ENCODE assay signal across 1 cellular context in the genomic region with DNA sequence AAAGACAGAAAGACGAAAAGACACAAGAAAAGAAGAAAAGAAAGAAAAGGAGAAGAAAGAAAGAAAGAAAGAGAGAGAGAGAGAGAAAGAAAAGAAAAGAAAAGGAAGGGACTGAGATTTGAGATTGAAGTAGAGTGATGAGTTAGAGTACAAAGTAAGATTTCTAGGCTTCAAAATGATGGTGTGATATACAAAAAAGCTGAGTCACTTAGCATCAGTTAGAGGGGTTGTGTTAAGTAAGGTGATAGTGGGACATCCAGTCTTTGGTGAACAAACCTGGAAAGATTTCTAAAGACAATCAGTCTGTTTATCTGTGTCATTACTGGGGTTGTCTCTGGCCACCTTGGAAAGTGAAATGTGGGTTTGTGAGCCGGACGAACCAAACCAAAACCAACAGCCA.
TF ChIP-seq lines count a peak whose summit lies in the region.

No MANE protein-coding gene starts in this region.

TF ChIP-seq in IMR-90, 13 proteins besides CTCF, POLR2A, EP300 and RAD21:
- TF ChIP-seq NFE2L2 (IDR thresholded peaks at IDR 0.05; ENCODE audit: low read depth, low read length), result peak; percentile 78
- no peak for TF ChIP-seq MXI1 (IDR thresholded peaks at IDR 0.05; ENCODE audit: borderline replicate concordance, low read depth, low read length)
